ENCODE assay signal across 8 cellular contexts in genomic region chr2:47016172-47016913, GRCh38.
A peak's percentile ranks its signal among the peaks of the same experiment; 100 is the strongest.
DNase-seq lines count a peak whose midpoint lies in the region; ATAC-seq and TF ChIP-seq lines count a peak whose summit lies in the region.

No MANE protein-coding gene starts in this region.

- TF ChIP-seq EP300 in Ishikawa (IDR thresholded peaks at IDR 0.05; ENCODE audit: borderline replicate concordance): no peak

- H3K36me3 ChIP-seq in heart right ventricle: peaks cover 0 to 73% (median 15%) of the 10 kb centered on the region in 9 donors

- intact Hi-C loops in heart right ventricle (cut with DNase I): no loop called here

- WGBS in heart right ventricle, 2 donors: 65 to 71% methylated on average over 6 of the region's 6 CpGs

- H3K4me3 ChIP-seq in AG09309 (ENCODE audit: control insufficient read depth, low read depth, low read length): no peak overlapping the region
- no peak overlapping the region for H3K4me3 ChIP-seq in heart right ventricle

- peak in 2 of 8 donors; percentile 39 to 50 for ATAC-seq in heart right ventricle
- ATAC-seq in HG02885 (IDR thresholded peaks at IDR 0.05; ENCODE audit: poor library complexity, unreplicated experiment): no peak
- ATAC-seq in HG03342 (IDR thresholded peaks at IDR 0.05; ENCODE audit: unreplicated experiment): no peak

- H3K9me3 ChIP-seq in heart right ventricle: no peaks in the 10 kb centered on the region

- DNase-seq in AG09309 (ENCODE audit: low read depth) (peak; percentile 73), heart right ventricle (no peak), smooth muscle cell of the brain vasculature (ENCODE audit: low read depth, low spot score) (peak; percentile 58)
- DNase-seq in activated CD8-positive, alpha-beta memory T cell treated with anti-CD3 and anti-CD28 coated beads, Interleukin-2, amount 50 U/mL, for 48 hours: no peak

- TF ChIP-seq RAD21 in Ishikawa (IDR thresholded peaks at IDR 0.05; ENCODE audit: low read depth): peak; percentile 26; the same call in 1 of the 2 replicates

- no peaks in the 10 kb centered on the region for H3K27me3 ChIP-seq in heart right ventricle

- H3K4me1 ChIP-seq in heart right ventricle: peaks cover 12 to 66% (median 39%) of the 10 kb centered on the region in 9 donors

- TF ChIP-seq CTCF in AG09309 (IDR thresholded peaks at IDR 0.05; ENCODE audit: control insufficient read depth, insufficient read depth, low read depth, low read length, missing control alignments): peak; percentile 55
- TF ChIP-seq CTCF in VCaP (conservative IDR thresholded peaks at IDR 0.05): no peak; the same call in 1 of the 2 replicates
- peak in 1 of 9 donors; percentile 17 for TF ChIP-seq CTCF in heart right ventricle (IDR thresholded peaks at IDR 0.05)

- peak overlapping the region; percentile 19 for H3K27ac ChIP-seq in VCaP
- H3K27ac ChIP-seq in heart right ventricle: peak overlapping the region in 6 of 10 donors; percentile 9 to 62 (median 33)

TF ChIP-seq in Ishikawa, 13 proteins besides CTCF, POLR2A, EP300 and RAD21:
- TF ChIP-seq REST (IDR thresholded peaks at IDR 0.05; ENCODE audit: low read depth) (no peak), MAX (IDR thresholded peaks at IDR 0.05) (peak; percentile 23; the same call in 1 of the 2 replicates)

Comparison
In these comparisons a context has a peak if more than half of its experiments do, and no peak if none do; other contexts are left out.
1. DNase-seq: peak in AG09309 (single experiment) and smooth muscle cell of the brain vasculature (single experiment); none in heart right ventricle (0 of 2) and activated CD8-positive, alpha-beta memory T cell treated with anti-CD3 and anti-CD28 coated beads, Interleukin-2, amount 50 U/mL, for 48 hours (single experiment).